Comparison of ENCODE assay signal across 32 cellular contexts in the genomic region with DNA sequence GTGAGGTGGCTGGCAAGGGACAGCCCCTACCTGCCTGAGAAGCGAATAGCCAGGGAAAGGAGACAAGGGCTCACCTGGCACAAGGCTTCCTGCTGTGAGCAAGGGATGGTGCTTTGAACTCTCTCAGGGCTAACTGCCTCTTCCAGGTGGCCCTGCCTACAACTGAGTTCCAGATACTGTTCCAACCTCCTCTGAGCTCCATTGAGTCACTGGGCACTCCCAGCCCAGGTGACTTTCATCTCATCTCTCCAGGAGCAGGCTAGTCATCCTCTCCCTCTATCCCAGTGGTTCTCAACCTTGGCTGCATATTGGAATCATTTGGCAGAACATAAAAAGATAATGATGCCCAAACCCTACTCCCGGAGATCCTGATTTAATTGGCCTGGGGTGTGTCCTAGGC.
"Had no signal": no experiment of that assay in that cellular context is flagged by ENCODE, and none has a peak within 500 bp of the region (broad histone marks: within the 10 kb centered on the region; RNA-seq: fewer than 3 reads in every experiment).

No MANE protein-coding gene starts in this region.

- H3K27ac ChIP-seq: adrenal gland, body of pancreas, coronary artery, dorsolateral prefrontal cortex, gastrocnemius medialis, heart left ventricle, WERI-Rb-1 had no signal

- DNase-seq: activated B cell treated with CpG ODN at 0.5 μM for 24 hours; activated CD4-positive, alpha-beta memory T cell treated with anti-CD3 and anti-CD28 coated beads for 36 hours; activated CD4-positive, alpha-beta T cell treated with anti-CD3 and anti-CD28 coated beads for 36 hours; activated CD4-positive, alpha-beta T cell treated with anti-CD3 and anti-CD28 coated beads, Interleukin-2, amount 10 ng/mL, durations not matched to agents 24 days and 14 days; activated CD8-positive, alpha-beta memory T cell treated with anti-CD3 and anti-CD28 coated beads, Interleukin-2, amount 10 ng/mL, durations not matched to agents 7 days and 5 days; activated CD8-positive, alpha-beta memory T cell treated with anti-CD3 and anti-CD28 coated beads, Interleukin-2, amount 50 U/mL, for 4 hours; activated CD8-positive, alpha-beta T cell treated with anti-CD3 and anti-CD28 coated beads, Interleukin-2, amount 10 ng/mL, durations not matched to agents 7 days and 5 days; activated effector memory CD4-positive, alpha-beta T cell treated with anti-CD3 and anti-CD28 coated beads, Interleukin-2, amount 50 U/mL, for 16 hours; activated naive CD4-positive, alpha-beta T cell treated with anti-CD3 and anti-CD28 coated beads for 36 hours; activated naive CD8-positive, alpha-beta T cell treated with anti-CD3 and anti-CD28 coated beads for 36 hours; activated naive CD8-positive, alpha-beta T cell treated with anti-CD3 and anti-CD28 coated beads, Interleukin-2, amount 50 U/mL, for 24 hours; activated T-cell treated with anti-CD3 and anti-CD28 coated beads, Interleukin-2, amount 50 U/mL, for 1 hour; activated T-cell treated with anti-CD3 and anti-CD28 coated beads, Interleukin-2, amount 50 U/mL, for 48 hours; adrenal gland; amygdala; aorta; body of pancreas; central memory CD4-positive, alpha-beta T cell; dorsolateral prefrontal cortex; effector memory CD4-positive, alpha-beta T cell; endodermal cell; foreskin fibroblast; gastrocnemius medialis; glutamatergic neuron; heart left ventricle; SW 1271; T-helper 1 cell; T-helper 17 cell; T1000; WERI-Rb-1 had no signal

- ATAC-seq: activated CD4-positive, alpha-beta T cell treated with anti-CD3 and anti-CD28 coated beads for 36 hours; activated CD4-positive, CD25-positive, alpha-beta regulatory T cell treated with anti-CD3 and anti-CD28 coated beads, Interleukin-2, amount 50 U/mL, for 24 hours; activated CD8-positive, alpha-beta memory T cell treated with anti-CD3 and anti-CD28 coated beads, Interleukin-2, amount 10 ng/mL, durations not matched to agents 7 days and 5 days; activated CD8-positive, alpha-beta T cell treated with anti-CD3 and anti-CD28 coated beads, Interleukin-2, amount 10 ng/mL, durations not matched to agents 7 days and 5 days; activated naive CD8-positive, alpha-beta T cell treated with anti-CD3 and anti-CD28 coated beads, Interleukin-2, amount 50 U/mL, for 24 hours; body of pancreas; gastrocnemius medialis; heart left ventricle; T-helper 17 cell had no signal

- H3K4me3 ChIP-seq: adrenal gland, body of pancreas, coronary artery, dorsolateral prefrontal cortex, gastrocnemius medialis, heart left ventricle had no signal

- H3K4me1 ChIP-seq: adrenal gland, body of pancreas, gastrocnemius medialis, heart left ventricle had no signal

- H3K36me3 ChIP-seq: adrenal gland, gastrocnemius medialis, heart left ventricle, WERI-Rb-1 had no signal

- H3K27me3 ChIP-seq: adrenal gland, body of pancreas, gastrocnemius medialis, heart left ventricle had no signal

- H3K9me3 ChIP-seq: adrenal gland, body of pancreas, gastrocnemius medialis, heart left ventricle had no signal
